Comparison of ENCODE assay signal across 22 cellular contexts in the genomic region with DNA sequence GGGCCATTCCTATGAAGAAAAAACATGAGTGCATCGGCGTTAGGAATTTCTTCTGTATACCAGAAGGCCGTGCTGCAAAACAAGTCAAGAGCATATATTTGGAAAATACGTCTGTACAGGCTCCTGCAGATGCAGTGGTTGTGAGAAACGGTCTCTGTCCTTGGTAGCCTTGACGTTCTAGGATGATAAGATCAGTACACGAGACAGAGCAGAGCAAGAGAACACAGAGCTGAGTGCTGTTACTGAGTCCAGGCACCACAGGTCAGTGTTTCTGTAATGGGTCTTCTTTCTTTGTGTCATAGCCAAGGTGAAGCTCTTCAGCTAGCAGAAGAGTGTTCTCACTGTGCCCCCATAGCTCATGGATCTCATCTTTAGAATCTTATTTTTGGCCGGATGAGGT.
A peak's percentile ranks its signal among the peaks of the same experiment; 100 is the strongest.
DNase-seq lines count a peak whose midpoint lies in the region; ATAC-seq and TF ChIP-seq lines count a peak whose summit lies in the region.
"Had no signal": no experiment of that assay in that cellular context is flagged by ENCODE, and none has a peak within 500 bp of the region (broad histone marks: within the 10 kb centered on the region; RNA-seq: fewer than 3 reads in every experiment).

No MANE protein-coding gene starts in this region.

- H3K18ac ChIP-seq in trophoblast cell (ENCODE audit: low read length), result no peak overlapping the region

- intact Hi-C loops in Right ventricle myocardium inferior (cut with DNase I), result no loop called here
- intact Hi-C loops in right cardiac atrium (cut with DNase I), result no loop called here

- H3K4me2 ChIP-seq in trophoblast cell (ENCODE audit: low read length), result no peak overlapping the region

- H3K4me3 ChIP-seq in right cardiac atrium (ENCODE audit: low read length) (no peak overlapping the region), LNCaP clone FGC (ENCODE audit: low read depth, low read length) (no peak overlapping the region), coronary artery (no peak overlapping the region), trophoblast cell (ENCODE audit: low read depth, low read length) (no peak overlapping the region)
- H3K4me3 ChIP-seq: HAP-1, heart right ventricle, skin epidermis, suprapubic skin, uterus had no signal

- no peak overlapping the region for H2BK120ac ChIP-seq in trophoblast cell (ENCODE audit: insufficient read depth, low read length, poor library complexity)

- H3K14ac ChIP-seq in trophoblast cell (ENCODE audit: low read length), result no peak overlapping the region

- H3K23ac ChIP-seq in trophoblast cell (ENCODE audit: low read length), result no peak overlapping the region

- peaks cover 46 to 59% of the 10 kb centered on the region in 2 experiments for H3K36me3 ChIP-seq in trophoblast cell (ENCODE audit: control insufficient read depth in 1 of 2, insufficient read depth in 2 of 2, low read length in 2 of 2)
- H3K36me3 ChIP-seq: uterus had no signal

- no peak overlapping the region for H2BK12ac ChIP-seq in trophoblast cell (ENCODE audit: low read length)

- H4K8ac ChIP-seq in trophoblast cell (ENCODE audit: low read depth, low read length), result no peak overlapping the region

- H4K12ac ChIP-seq in trophoblast cell (ENCODE audit: low read depth, low read length), result no peak overlapping the region

- WGBS in right cardiac atrium, result 79% methylated on average over 8 of the region's 8 CpGs
- WGBS in trophoblast cell (ENCODE audit: extremely low coverage, insufficient coverage, insufficient read length), result no CpG with 5 or more reads among the region's 8 CpGs

- no peaks in the 10 kb centered on the region for H3K79me1 ChIP-seq in trophoblast cell (ENCODE audit: low read length)

- no peak overlapping the region for H2BK5ac ChIP-seq in trophoblast cell (ENCODE audit: low read depth, low read length, poor library complexity)

- ATAC-seq in Right ventricle myocardium inferior (peak; percentile 42), right cardiac atrium (no peak), HG03439 (IDR thresholded peaks at IDR 0.05; ENCODE audit: unreplicated experiment) (no peak)
- ATAC-seq: stimulated activated effector memory CD8-positive, alpha-beta T cell treated with anti-CD3 and anti-CD28 coated beads, Interleukin-12 subunit alpha, Interleukin-12 subunit beta, amount 100 ng/mL, for 72 hours had no signal

- no peaks in the 10 kb centered on the region for H3K9me3 ChIP-seq in right cardiac atrium (ENCODE audit: control insufficient read depth, low read length)
- peaks cover 1% of the 10 kb centered on the region for H3K9me3 ChIP-seq in trophoblast cell (ENCODE audit: insufficient read depth, low read depth, low read length)
- H3K9me3 ChIP-seq: HAP-1, heart right ventricle, suprapubic skin, uterus had no signal

- no peak overlapping the region for H3K9ac ChIP-seq in trophoblast cell (ENCODE audit: low read length)

- H3K27ac ChIP-seq in right cardiac atrium (ENCODE audit: low read length) (no peak overlapping the region), coronary artery (no peak overlapping the region), temporal lobe (ENCODE audit: low read depth, low read length) (peak overlapping the region; percentile 37), trophoblast cell (ENCODE audit: low read depth, low read length) (no peak overlapping the region)
- H3K27ac ChIP-seq: heart right ventricle, skin epidermis, suprapubic skin, uterus had no signal

- H3K27me3 ChIP-seq in right cardiac atrium (ENCODE audit: control insufficient read depth, insufficient read depth), result no peaks in the 10 kb centered on the region
- no peaks in the 10 kb centered on the region for H3K27me3 ChIP-seq in trophoblast cell (ENCODE audit: insufficient read depth, low read length)
- H3K27me3 ChIP-seq: heart right ventricle, suprapubic skin, uterus had no signal

- DNase-seq in Right ventricle myocardium inferior (ENCODE audit: missing footprints) (no peak), right cardiac atrium (no peak), LNCaP clone FGC (ENCODE audit: low read depth) (peak; percentile 38), coronary artery (ENCODE audit: low spot score) (peak; percentile 21), trophoblast cell (no peak)
- DNase-seq: activated CD4-positive, alpha-beta T cell treated with anti-CD3 and anti-CD28 coated beads for 1 hour; activated gamma-delta T cell; DMS79; heart right ventricle; Karpas-422; NCI-H1930; NCI-H2227 treated with DMSO at 0.1 percent for 48 hours; NCI-H748 treated with DMSO at 0.1 percent for 48 hours; stimulated activated CD4-positive, alpha-beta T cell treated with anti-CD3 and anti-CD28 coated beads, Interleukin-1b, Interleukin-23, amount 100 ng/mL, for 48 hours; SW 1271; uterus had no signal

- no peak overlapping the region for H4K91ac ChIP-seq in trophoblast cell (ENCODE audit: low read depth, low read length)

- peaks cover 1% of the 10 kb centered on the region for H3K79me2 ChIP-seq in trophoblast cell (ENCODE audit: control insufficient read depth, insufficient read depth, low read length, poor library complexity)

- no peak overlapping the region for H2AK5ac ChIP-seq in trophoblast cell (ENCODE audit: low read length)

- no peak overlapping the region for H3K4ac ChIP-seq in trophoblast cell (ENCODE audit: low read depth, low read length)

- H3K4me1 ChIP-seq in right cardiac atrium (ENCODE audit: control insufficient read depth, insufficient read depth, low read length) (peaks cover 3% of the 10 kb centered on the region), trophoblast cell (ENCODE audit: control insufficient read depth in 1 of 2, insufficient read depth in 2 of 2, low read length in 2 of 2) (no peaks in the 10 kb centered on the region)
- H3K4me1 ChIP-seq: HAP-1, suprapubic skin, uterus had no signal

- no peak overlapping the region for H2AFZ ChIP-seq in trophoblast cell (ENCODE audit: insufficient read depth, low read length, poor library complexity)

- TF ChIP-seq CTCF in LNCaP clone FGC (IDR thresholded peaks at IDR 0.05; ENCODE audit: control insufficient read depth, extremely low read depth, insufficient read depth) (no peak), coronary artery (IDR thresholded peaks at IDR 0.05) (no peak)

Comparison
In these comparisons a context has a peak if more than half of its experiments do, and no peak if none do; other contexts are left out.
1. DNase-seq: peak in LNCaP clone FGC (single experiment) and coronary artery (single experiment); none in Right ventricle myocardium inferior (single experiment), right cardiac atrium (0 of 3) and trophoblast cell (0 of 2).